In the genomic region with DNA sequence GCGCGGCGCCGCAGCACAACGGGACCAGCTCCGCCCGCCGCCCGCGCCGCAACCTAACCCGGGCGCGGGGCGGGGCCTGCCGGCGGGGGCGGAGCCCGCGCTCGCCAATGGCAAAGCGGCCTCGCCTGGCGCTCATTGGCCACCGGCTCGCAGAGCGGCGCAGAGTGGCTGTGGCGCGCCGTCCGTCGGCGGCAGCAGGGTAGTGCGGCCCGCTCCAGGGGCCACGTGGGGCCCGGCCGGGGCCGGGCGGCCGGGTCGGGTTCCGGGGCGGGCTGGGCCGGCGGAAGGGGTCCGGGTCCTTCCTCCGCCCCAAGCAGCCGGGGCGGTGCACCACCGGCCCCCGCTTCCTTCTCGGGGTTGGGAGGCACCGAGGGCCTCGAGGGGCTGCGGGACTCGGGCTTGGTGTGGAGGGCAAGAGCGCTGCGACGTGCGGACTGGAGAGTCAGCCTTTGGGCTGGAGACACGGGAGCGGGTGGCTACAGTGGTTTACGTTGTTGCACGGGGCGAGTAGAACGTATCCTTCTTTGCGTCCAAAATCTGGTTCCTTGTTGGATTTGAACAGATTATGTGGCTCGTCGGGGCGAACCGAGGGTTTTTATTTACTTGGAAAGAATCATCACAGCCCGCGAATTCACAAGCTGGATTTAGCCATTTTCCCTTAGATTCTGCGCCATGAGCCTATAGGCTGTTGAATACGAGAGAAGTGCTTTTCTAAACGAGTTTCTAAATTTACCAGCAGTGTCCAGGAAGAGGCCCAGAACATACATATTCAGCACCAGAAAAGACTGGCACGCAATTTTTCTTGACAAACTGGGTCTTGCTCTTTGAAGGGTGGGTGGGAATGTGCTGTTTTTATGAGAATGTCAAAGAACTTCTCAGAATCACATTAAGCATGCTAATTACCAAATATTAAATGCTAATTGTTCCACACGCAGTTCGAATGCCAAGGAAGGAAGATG, we compare ENCODE assay signal across 8 cellular contexts. TPM values are rescaled to one million over a fixed set of nuclear protein-coding genes. Genes with fewer than 3 reads are reported as not detected.
DNase-seq lines count a peak whose midpoint lies in the region; TF ChIP-seq lines count a peak whose summit lies in the region.

TSS of gene SRM (minus strand) at position 29 of the 959 bp plus-strand sequence. CDS start 75 bp downstream, outside the sequence.

- H3K27ac ChIP-seq in MM.1S (ENCODE audit: low read length), result peak within 1 kb of the TSS; percentile 55
- H3K27ac ChIP-seq in neural progenitor cell, result no peak within 1 kb of the TSS
- peak within 1 kb of the TSS; percentile 60 for H3K27ac ChIP-seq in stomach smooth muscle (ENCODE audit: low read length)

- H3K4me1 Mint-ChIP-seq in neural progenitor cell, result peaks cover 22% of the 10 kb centered on the region

- H3K4me1 ChIP-seq in HAP-1 (peaks cover 8% of the 10 kb centered on the region; the same call in 1 of the 2 replicates), MM.1S (ENCODE audit: low read length) (peaks cover 10% of the 10 kb centered on the region), neural progenitor cell (peaks cover 14% of the 10 kb centered on the region), stomach smooth muscle (ENCODE audit: control insufficient read depth, insufficient read depth, low read length) (peaks cover 18% of the 10 kb centered on the region)

- H3K9me3 ChIP-seq in HAP-1, result no peaks in the 10 kb centered on the region; the same call in 1 of the 2 replicates
- H3K9me3 ChIP-seq in MM.1S (replicated peaks; ENCODE audit: insufficient read depth, low read length), result no peaks in the 10 kb centered on the region
- H3K9me3 ChIP-seq in neural progenitor cell (ENCODE audit: low read depth), result no peaks in the 10 kb centered on the region
- peaks cover 0 to 3% of the 10 kb centered on the region in 2 donors for H3K9me3 ChIP-seq in stomach smooth muscle (ENCODE audit: control insufficient read depth in 2 of 2, low read length in 2 of 2)

- H3K27me3 ChIP-seq in HAP-1 (ENCODE audit: low read depth), result no peaks in the 10 kb centered on the region
- no peaks in the 10 kb centered on the region for H3K27me3 ChIP-seq in MM.1S (replicated peaks; ENCODE audit: insufficient read depth, low read length)
- H3K27me3 ChIP-seq in neural progenitor cell, result no peaks in the 10 kb centered on the region
- no peaks in the 10 kb centered on the region for H3K27me3 ChIP-seq in stomach smooth muscle (ENCODE audit: control insufficient read depth in 1 of 2, insufficient read depth in 2 of 2, low read length in 2 of 2)

- no peak within 1 kb of the TSS for H3K27ac Mint-ChIP-seq in neural progenitor cell

- H3K9ac ChIP-seq in MM.1S (ENCODE audit: low read length) (peak within 1 kb of the TSS; percentile 95), neural progenitor cell (peak within 1 kb of the TSS; percentile 81), stomach smooth muscle (ENCODE audit: low read length in 2 of 2) (peak within 1 kb of the TSS; percentile 80 to 88)

- no peaks in the 10 kb centered on the region for H3K9me2 ChIP-seq in MM.1S (replicated peaks; ENCODE audit: insufficient read depth, low read length)

- no peaks in the 10 kb centered on the region for H4K20me1 ChIP-seq in MM.1S (ENCODE audit: insufficient read depth, low read length)
- peaks cover 18% of the 10 kb centered on the region for H4K20me1 ChIP-seq in neural progenitor cell (ENCODE audit: low read depth)

- peaks cover 3% of the 10 kb centered on the region for H3K27me3 Mint-ChIP-seq in neural progenitor cell (ENCODE audit: insufficient read depth, low read depth)

- H3K4me2 ChIP-seq in MM.1S (ENCODE audit: low read depth, low read length) (peak within 1 kb of the TSS; percentile 87), neural progenitor cell (peak within 1 kb of the TSS; percentile 99)

- DNase-seq in G401 (ENCODE audit: low spot score) (peak; percentile 88), HAP-1 (ENCODE audit: low spot score in 2 of 2) (peak; percentile 87 to 92), MM.1S (peak; percentile 95), SIG-M5 treated with dmso at 0.1 percent for 504 hours (lab: John Stamatoyannopoulos, UW; ENCODE audit: unreplicated experiment) (peak; percentile 89), foreskin fibroblast (peak; percentile 93 to 98), neural progenitor cell (ENCODE audit: low spot score) (peak; percentile 98)
- peak; percentile 85 for DNase-seq in activated gamma-delta T cell treated with anti-CD3 and anti-CD28 coated beads, Interleukin-2, amount 50 U/mL, for 16 hours (ENCODE audit: low read depth)

- H3K36me3 Mint-ChIP-seq in neural progenitor cell, result peaks cover 9% of the 10 kb centered on the region

- H3K4me3 ChIP-seq in HAP-1 (peak within 1 kb of the TSS; percentile 83), MM.1S (ENCODE audit: low read length) (peak within 1 kb of the TSS; percentile 99), foreskin fibroblast (ENCODE audit: low read depth in 1 of 2, low read length in 2 of 2) (peak within 1 kb of the TSS; percentile 81 to 92), neural progenitor cell (peak within 1 kb of the TSS; percentile 99), stomach smooth muscle (ENCODE audit: low read length in 2 of 2) (peak within 1 kb of the TSS; percentile 75 to 91)

- no peak for TF ChIP-seq CTCF in MM.1S (IDR thresholded peaks at IDR 0.05; ENCODE audit: low read length)
- no peak for TF ChIP-seq CTCF in foreskin fibroblast (IDR thresholded peaks at IDR 0.05; ENCODE audit: low read depth, low read length)
- TF ChIP-seq CTCF in neural progenitor cell (IDR thresholded peaks at IDR 0.05), result peak; percentile 36

- H3K9me3 Mint-ChIP-seq in neural progenitor cell, result no peaks in the 10 kb centered on the region

- H3K79me2 ChIP-seq in MM.1S (ENCODE audit: low read length) (peaks cover 42% of the 10 kb centered on the region), neural progenitor cell (ENCODE audit: low read depth) (peaks cover 37% of the 10 kb centered on the region)

- peak within 1 kb of the TSS; percentile 96 for H3K4me3 Mint-ChIP-seq in neural progenitor cell

- in situ Hi-C loops in G401 (cut with HindIII; ENCODE audit: low sequenced_read_pairs), result no loop called here
- in situ Hi-C loops in HAP-1 (cut with MboI; ENCODE audit: low sequenced_read_pairs), result loop anchor here (10.0 kb wide), 1 partner anchor 575 kb away; no protein-coding TSS in a partner anchor

- H2AFZ ChIP-seq in MM.1S (ENCODE audit: low read length), result peak within 1 kb of the TSS; percentile 98
- peak within 1 kb of the TSS; percentile 97 for H2AFZ ChIP-seq in neural progenitor cell (replicated peaks)

- H3F3A ChIP-seq in MM.1S (ENCODE audit: insufficient read depth, low read length), result peaks cover 8% of the 10 kb centered on the region
- peaks cover 33% of the 10 kb centered on the region for H3F3A ChIP-seq in neural progenitor cell (ENCODE audit: low read depth)

- H3K36me3 ChIP-seq in HAP-1 (replicated peaks), result peaks cover 48% of the 10 kb centered on the region
- peaks cover 5% of the 10 kb centered on the region for H3K36me3 ChIP-seq in MM.1S (replicated peaks; ENCODE audit: insufficient read depth, low read length)
- H3K36me3 ChIP-seq in neural progenitor cell, result peaks cover 3% of the 10 kb centered on the region
- H3K36me3 ChIP-seq in stomach smooth muscle (ENCODE audit: control insufficient read depth in 2 of 2, insufficient read depth in 2 of 2, low read length in 2 of 2), result peaks cover 9% of the 10 kb centered on the region in 2 donors

RNA-seq across cellular contexts. Expression of gene SRM, which starts in this region (rescaled TPM):
- total RNA-seq in G401 (2014; rRNA removed; shearing (Covaris generic)), result 12.1 and 24.3 TPM in 2 replicates
- total RNA-seq in neural progenitor cell (ENCODE audit: low replicate concordance), result 15.7 and 33.2 TPM in 2 replicates
